In genomic region chr2:218216336-218216673, GRCh38 we compare ENCODE assay signal across 6 cellular contexts. TPM values are rescaled to one million over a fixed set of nuclear protein-coding genes. Genes with fewer than 3 reads are reported as not detected.
A peak's percentile ranks its signal among the peaks of the same experiment; 100 is the strongest.
DNase-seq lines count a peak whose midpoint lies in the region; ATAC-seq and TF ChIP-seq lines count a peak whose summit lies in the region.

No MANE protein-coding gene starts in this region.

- POLR2A ChIA-PET in CD4-positive, alpha-beta T cell (lab: Charles Lee) = interaction anchor here (0.6 to 6.8 kb wide), 13 partner anchors 12 to 1013 kb away, joined by 3 to 64 read pairs (median 4); partner anchors contain the start of genes AAMP, ANKZF1, ATG9A and PNKD
- POLR2A ChIA-PET in activated CD4-positive, alpha-beta memory T cell treated with anti-CD3 and anti-CD28 coated beads for 36 hours (lab: Charles Lee) = interaction anchor here (0.6 to 1.5 kb wide), 8 partner anchors 10 to 70 kb away, joined by 3 to 6 read pairs (median 4); partner anchors contain the start of genes AAMP and PNKD

- H3K4me3 ChIP-seq in lower leg skin (ENCODE audit: low read depth, poor library complexity, severe bottlenecking) = peak overlapping the region; percentile 43

- H3K4me3 Mint-ChIP-seq in CD4-positive, alpha-beta T cell = peak overlapping the region; percentile 95
- peak overlapping the region; percentile 83 for H3K4me3 Mint-ChIP-seq in activated CD4-positive, alpha-beta memory T cell treated with anti-CD3 and anti-CD28 coated beads for 36 hours

- TF ChIP-seq CTCF in CD4-positive, alpha-beta T cell (IDR thresholded peaks at IDR 0.05) = no peak
- no peak for TF ChIP-seq CTCF in lower leg skin (IDR thresholded peaks at IDR 0.05)

- H3K9me3 ChIP-seq in CD4-positive, alpha-beta T cell (ENCODE audit: control insufficient read depth, low read length) = no peaks in the 10 kb centered on the region

- WGBS in lower leg skin, 2 donors = 50 to 64% methylated on average over 9 of the region's 9 CpGs

- DNase-seq in CD4-positive, alpha-beta T cell = no peak
- no peak for DNase-seq in activated CD4-positive, alpha-beta memory T cell treated with anti-CD3 and anti-CD28 coated beads for 36 hours
- DNase-seq in lower leg skin (ENCODE audit: low spot score in 2 of 2) = no peak
- DNase-seq in COLO829 (ENCODE audit: low spot score) = no peak
- DNase-seq in NCI-H187 (lab: John Stamatoyannopoulos, UW) = no peak

- peak overlapping the region; percentile 99 for H3K27ac ChIP-seq in CD4-positive, alpha-beta T cell (ENCODE audit: low read depth, low read length)

- ATAC-seq in CD4-positive, alpha-beta T cell (ENCODE audit: poor library complexity) = no peak
- ATAC-seq in GM21381 (IDR thresholded peaks at IDR 0.05; ENCODE audit: unreplicated experiment) = no peak

- no peak for TF ChIP-seq POLR2A in lower leg skin (IDR thresholded peaks at IDR 0.05)

- H3K9me3 Mint-ChIP-seq in CD4-positive, alpha-beta T cell = no peaks in the 10 kb centered on the region
- H3K9me3 Mint-ChIP-seq in activated CD4-positive, alpha-beta memory T cell treated with anti-CD3 and anti-CD28 coated beads for 36 hours = no peaks in the 10 kb centered on the region

- no peaks in the 10 kb centered on the region for H3K27me3 ChIP-seq in CD4-positive, alpha-beta T cell (ENCODE audit: control insufficient read depth, insufficient read depth, low read length)

- CTCF ChIA-PET in CD4-positive, alpha-beta T cell (lab: Charles Lee) = interaction anchor here (1.4 kb wide), 1 partner anchor 15 kb away, joined by 5 read pairs; no protein-coding TSS in a partner anchor
- CTCF ChIA-PET in activated CD4-positive, alpha-beta memory T cell treated with anti-CD3 and anti-CD28 coated beads for 36 hours (lab: Charles Lee) = interaction anchor here (0.7 to 1.7 kb wide), 7 partner anchors 10 to 113 kb away, joined by 3 to 8 read pairs (median 4); no protein-coding TSS in a partner anchor

- H3K36me3 Mint-ChIP-seq in CD4-positive, alpha-beta T cell (ENCODE audit: low read depth) = peaks cover 41% of the 10 kb centered on the region
- peaks cover 38% of the 10 kb centered on the region for H3K36me3 Mint-ChIP-seq in activated CD4-positive, alpha-beta memory T cell treated with anti-CD3 and anti-CD28 coated beads for 36 hours

- no peaks in the 10 kb centered on the region for H3K27me3 Mint-ChIP-seq in CD4-positive, alpha-beta T cell
- no peaks in the 10 kb centered on the region for H3K27me3 Mint-ChIP-seq in activated CD4-positive, alpha-beta memory T cell treated with anti-CD3 and anti-CD28 coated beads for 36 hours

- H3K4me1 Mint-ChIP-seq in CD4-positive, alpha-beta T cell (ENCODE audit: low read depth) = peaks cover 40% of the 10 kb centered on the region
- peaks cover 29% of the 10 kb centered on the region for H3K4me1 Mint-ChIP-seq in activated CD4-positive, alpha-beta memory T cell treated with anti-CD3 and anti-CD28 coated beads for 36 hours (ENCODE audit: low read depth)

- intact Hi-C loops in CD4-positive, alpha-beta T cell (cut with DNase I, micrococcal nuclease) = loop anchor here (2.0 to 5.0 kb wide), 4 partner anchors 41 to 354 kb away; partner anchors contain the start of genes AAMP (in 1 of the 2), CTDSP1 (in 1 of the 2) and PNKD (in 1 of the 2)
- intact Hi-C loops in activated CD4-positive, alpha-beta memory T cell treated with anti-CD3 and anti-CD28 coated beads for 36 hours (cut with micrococcal nuclease) = loop anchor here (5.0 kb wide), 1 partner anchor 681 kb away; no protein-coding TSS in a partner anchor
- intact Hi-C loops in lower leg skin (cut with DNase I; ENCODE audit: low total_unique reads) = no loop called here

- H3K27ac Mint-ChIP-seq in CD4-positive, alpha-beta T cell = peak overlapping the region; percentile 96
- H3K27ac Mint-ChIP-seq in activated CD4-positive, alpha-beta memory T cell treated with anti-CD3 and anti-CD28 coated beads for 36 hours = peak overlapping the region; percentile 91

RNA-seq across cellular contexts. Expression of gene ARPC2, which starts 0.7 kb away (rescaled TPM):
- 100 to 1,000 TPM; 448 to 452 TPM for total RNA-seq in CD4-positive, alpha-beta T cell
- total RNA-seq in activated CD4-positive, alpha-beta memory T cell treated with anti-CD3 and anti-CD28 coated beads for 36 hours = 100 to 1,000 TPM; 564 to 570 TPM
- total RNA-seq in lower leg skin = 100 to 1,000 TPM; 233 to 344 (median 300) TPM

RNA-seq across cellular contexts. Expression of gene GPBAR1, which starts 44.5 kb away (rescaled TPM):
- 1 to 10 TPM; 1.6 to 1.8 TPM for total RNA-seq in CD4-positive, alpha-beta T cell
- total RNA-seq in activated CD4-positive, alpha-beta memory T cell treated with anti-CD3 and anti-CD28 coated beads for 36 hours = under 1 TPM; 0.14 to 0.19 TPM
- 1 to 10 TPM in 3 of 4 donors, under 1 TPM in 1; 0.34 to 1.7 (median 1.4) TPM for total RNA-seq in lower leg skin

RNA-seq across cellular contexts. Expression of gene CXCR1, which starts 49.5 kb away (rescaled TPM):
- under 1 TPM in 1 of 2 experiments, not detected in 1; 0.08 TPM for total RNA-seq in CD4-positive, alpha-beta T cell
- not detected for total RNA-seq in activated CD4-positive, alpha-beta memory T cell treated with anti-CD3 and anti-CD28 coated beads for 36 hours
- under 1 TPM in 2 of 4 donors, not detected in 2; 0.15 to 0.46 TPM for total RNA-seq in lower leg skin

RNA-seq across cellular contexts. Expression of gene AAMP, which starts 53.6 kb away (rescaled TPM):
- 10 to 100 TPM; 40.2 to 42.5 TPM for total RNA-seq in CD4-positive, alpha-beta T cell
- total RNA-seq in activated CD4-positive, alpha-beta memory T cell treated with anti-CD3 and anti-CD28 coated beads for 36 hours = 10 to 100 TPM; 60.8 to 65.6 TPM
- 100 to 1,000 TPM; 142 to 171 (median 151) TPM for total RNA-seq in lower leg skin

RNA-seq across cellular contexts. Expression of gene PNKD, which starts 54.0 kb away (rescaled TPM):
- total RNA-seq in CD4-positive, alpha-beta T cell = 10 to 100 TPM in 1 of 2 experiments, 1 to 10 TPM in 1; 9.2 to 10.6 TPM
- 10 to 100 TPM; 18.4 to 19.4 TPM for total RNA-seq in activated CD4-positive, alpha-beta memory T cell treated with anti-CD3 and anti-CD28 coated beads for 36 hours
- total RNA-seq in lower leg skin = 10 to 100 TPM; 26.6 to 60.6 (median 43.3) TPM
